ENCODE assay signal across 8 cellular contexts in the genomic region with DNA sequence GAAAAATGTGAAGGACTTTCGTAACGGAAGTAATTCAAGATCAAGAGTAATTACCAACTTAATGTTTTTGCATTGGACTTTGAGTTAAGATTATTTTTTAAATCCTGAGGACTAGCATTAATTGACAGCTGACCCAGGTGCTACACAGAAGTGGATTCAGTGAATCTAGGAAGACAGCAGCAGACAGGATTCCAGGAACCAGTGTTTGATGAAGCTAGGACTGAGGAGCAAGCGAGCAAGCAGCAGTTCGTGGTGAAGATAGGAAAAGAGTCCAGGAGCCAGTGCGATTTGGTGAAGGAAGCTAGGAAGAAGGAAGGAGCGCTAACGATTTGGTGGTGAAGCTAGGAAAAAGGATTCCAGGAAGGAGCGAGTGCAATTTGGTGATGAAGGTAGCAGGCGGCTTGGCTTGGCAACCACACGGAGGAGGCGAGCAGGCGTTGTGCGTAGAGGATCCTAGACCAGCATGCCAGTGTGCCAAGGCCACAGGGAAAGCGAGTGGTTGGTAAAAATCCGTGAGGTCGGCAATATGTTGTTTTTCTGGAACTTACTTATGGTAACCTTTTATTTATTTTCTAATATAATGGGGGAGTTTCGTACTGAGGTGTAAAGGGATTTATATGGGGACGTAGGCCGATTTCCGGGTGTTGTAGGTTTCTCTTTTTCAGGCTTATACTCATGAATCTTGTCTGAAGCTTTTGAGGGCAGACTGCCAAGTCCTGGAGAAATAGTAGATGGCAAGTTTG. TPM values are rescaled to one million over a fixed set of nuclear protein-coding genes. Genes with fewer than 3 reads are reported as not detected.
DNase-seq lines count a peak whose midpoint lies in the region; ATAC-seq and TF ChIP-seq lines count a peak whose summit lies in the region.

No MANE protein-coding gene starts in this region.

- peaks cover 23% of the 10 kb centered on the region for H3K4me1 Mint-ChIP-seq in activated CD8-positive, alpha-beta T cell treated with anti-CD3 and anti-CD28 coated beads for 36 hours (ENCODE audit: low read depth)
- H3K4me1 Mint-ChIP-seq in effector memory CD8-positive, alpha-beta T cell (ENCODE audit: low read depth in 2 of 2), result peaks cover 41 to 46% of the 10 kb centered on the region in 2 donors

- peaks cover 0 to 32% of the 10 kb centered on the region in 2 donors for H3K4me1 ChIP-seq in right atrium auricular region

- POLR2A ChIA-PET in activated CD8-positive, alpha-beta T cell treated with anti-CD3 and anti-CD28 coated beads for 36 hours (lab: Charles Lee), result interaction anchor here (0.7 to 36.2 kb wide), 47 partner anchors 8 to 622 kb away, joined by 3 to 4842 read pairs (median 6); a partner anchor contains a TSS

- H3K36me3 Mint-ChIP-seq in activated CD8-positive, alpha-beta T cell treated with anti-CD3 and anti-CD28 coated beads for 36 hours (ENCODE audit: low read depth), result peaks cover 1% of the 10 kb centered on the region
- H3K36me3 Mint-ChIP-seq in effector memory CD8-positive, alpha-beta T cell (ENCODE audit: insufficient read depth), result no peaks in the 10 kb centered on the region

- no peak for ATAC-seq in activated CD8-positive, alpha-beta T cell treated with anti-CD3 and anti-CD28 coated beads for 36 hours
- ATAC-seq in GM21526 (IDR thresholded peaks at IDR 0.05; ENCODE audit: low FRiP score, unreplicated experiment) (no peak), HG02852 (IDR thresholded peaks at IDR 0.05; ENCODE audit: unreplicated experiment) (no peak)
- ATAC-seq in effector memory CD8-positive, alpha-beta T cell (replicated peaks), result no peak

- H3K27ac ChIP-seq in right atrium auricular region (peak overlapping the region; percentile 97 to 100), skin epidermis (peak overlapping the region; percentile 87 to 100 (median 99))

- H3K4me3 Mint-ChIP-seq in activated CD8-positive, alpha-beta T cell treated with anti-CD3 and anti-CD28 coated beads for 36 hours, result no peak overlapping the region
- no peak overlapping the region for H3K4me3 Mint-ChIP-seq in effector memory CD8-positive, alpha-beta T cell

- H3K4me3 ChIP-seq in right atrium auricular region (peak overlapping the region; percentile 75 to 79), skin epidermis (peak overlapping the region; percentile 55 to 84 (median 63))

- no peaks in the 10 kb centered on the region for H3K9me3 ChIP-seq in right atrium auricular region

- no peak for TF ChIP-seq CTCF in activated CD8-positive, alpha-beta T cell treated with anti-CD3 and anti-CD28 coated beads for 36 hours (IDR thresholded peaks at IDR 0.05)
- TF ChIP-seq CTCF in right atrium auricular region (IDR thresholded peaks at IDR 0.05), result no peak

- H3K36me3 ChIP-seq in right atrium auricular region, result peaks cover 53% of the 10 kb centered on the region

- CTCF ChIA-PET in activated CD8-positive, alpha-beta T cell treated with anti-CD3 and anti-CD28 coated beads for 36 hours (lab: Charles Lee), result interaction anchor here (1.0 to 16.5 kb wide), 11 partner anchors 7 to 88 kb away, joined by 3 to 448 read pairs (median 4); a partner anchor contains a TSS

- H3K27me3 ChIP-seq in right atrium auricular region, result no peaks in the 10 kb centered on the region

- DNase-seq in GM04504 (ENCODE audit: low read depth) (peak; percentile 35), MV-4-11 (lab: John Stamatoyannopoulos, UW) (peak; percentile 49), right atrium auricular region (ENCODE audit: low spot score) (no peak)
- DNase-seq in activated CD8-positive, alpha-beta T cell treated with anti-CD3 and anti-CD28 coated beads for 36 hours, result peak; percentile 59
- DNase-seq in effector memory CD8-positive, alpha-beta T cell, result no peak

- no peaks in the 10 kb centered on the region for H3K9me3 Mint-ChIP-seq in activated CD8-positive, alpha-beta T cell treated with anti-CD3 and anti-CD28 coated beads for 36 hours
- no peaks in the 10 kb centered on the region for H3K9me3 Mint-ChIP-seq in effector memory CD8-positive, alpha-beta T cell

- no peaks in the 10 kb centered on the region for H3K27me3 Mint-ChIP-seq in activated CD8-positive, alpha-beta T cell treated with anti-CD3 and anti-CD28 coated beads for 36 hours
- no peaks in the 10 kb centered on the region for H3K27me3 Mint-ChIP-seq in effector memory CD8-positive, alpha-beta T cell

- intact Hi-C loops in activated CD8-positive, alpha-beta T cell treated with anti-CD3 and anti-CD28 coated beads for 36 hours (cut with micrococcal nuclease), result loop anchor here (2.0 kb wide), 1 partner anchor 76 kb away; no protein-coding TSS in a partner anchor

- no peak overlapping the region for H3K27ac Mint-ChIP-seq in activated CD8-positive, alpha-beta T cell treated with anti-CD3 and anti-CD28 coated beads for 36 hours
- no peak overlapping the region for H3K27ac Mint-ChIP-seq in effector memory CD8-positive, alpha-beta T cell

RNA-seq across cellular contexts. Expression of a gene that starts 1.6 kb away (rescaled TPM):
- total RNA-seq in activated CD8-positive, alpha-beta T cell treated with anti-CD3 and anti-CD28 coated beads for 36 hours, result 1,000 to 10,000 TPM; 3,856 to 3,869 TPM
- 1,000 to 10,000 TPM; 2,120 to 2,577 TPM for total RNA-seq in right atrium auricular region

RNA-seq across cellular contexts. Expression of a gene that starts 24.4 kb away (rescaled TPM):
- total RNA-seq in activated CD8-positive, alpha-beta T cell treated with anti-CD3 and anti-CD28 coated beads for 36 hours, result 10 to 100 TPM; 71.5 to 76.8 TPM
- 10 to 100 TPM; 71.8 to 89.7 TPM for total RNA-seq in right atrium auricular region

RNA-seq across cellular contexts. Expression of a gene that starts 57.7 kb away (rescaled TPM):
- 10 to 100 TPM; 55.4 to 56.0 TPM for total RNA-seq in activated CD8-positive, alpha-beta T cell treated with anti-CD3 and anti-CD28 coated beads for 36 hours
- 100 to 1,000 TPM; 114 to 161 TPM for total RNA-seq in right atrium auricular region

Comparison
In these comparisons a context has a peak if more than half of its experiments do, and no peak if none do; other contexts are left out.
1. DNase-seq: peak in GM04504 (single experiment), MV-4-11 (single experiment) and activated CD8-positive, alpha-beta T cell treated with anti-CD3 and anti-CD28 coated beads for 36 hours (single experiment); none in right atrium auricular region (single experiment) and effector memory CD8-positive, alpha-beta T cell (0 of 3).